ENCODE assay signal across 20 cellular contexts in the genomic region with DNA sequence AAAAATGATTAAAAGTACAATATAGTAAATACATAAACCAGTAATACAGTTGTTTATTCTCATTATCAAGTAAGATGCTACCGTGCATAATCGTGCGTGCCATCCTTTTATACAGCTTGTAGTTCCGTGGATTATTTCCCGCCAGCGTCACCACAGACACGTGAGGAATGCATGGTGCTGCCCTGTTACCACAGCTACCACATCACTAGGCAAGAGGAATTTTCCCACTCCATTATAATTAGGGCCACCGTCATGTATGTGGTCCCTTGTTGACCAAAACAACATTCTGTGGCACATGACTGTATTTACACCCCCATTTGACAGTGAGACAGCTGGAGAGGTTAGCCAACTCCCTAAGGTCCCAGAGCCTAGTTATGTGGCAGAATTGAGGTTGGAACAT. TPM values are rescaled to one million over a fixed set of nuclear protein-coding genes. Genes with fewer than 3 reads are reported as not detected.
DNase-seq lines count a peak whose midpoint lies in the region; ATAC-seq and TF ChIP-seq lines count a peak whose summit lies in the region.
"Had no signal": no experiment of that assay in that cellular context is flagged by ENCODE, and none has a peak within 500 bp of the region (broad histone marks: within the 10 kb centered on the region; RNA-seq: fewer than 3 reads in every experiment).

No MANE protein-coding gene starts in this region.

- POLR2A ChIA-PET in HCT116 (lab: Charles Lee), result interaction anchor here (1.0 to 1.6 kb wide), 3 partner anchors 143 to 306 kb away, joined by 3 to 6 read pairs (median 4); no protein-coding TSS in a partner anchor

- H3K27me3 ChIP-seq in HCT116 (ENCODE audit: insufficient read depth, low read length) (no peaks in the 10 kb centered on the region), spleen (replicated peaks in 1 of 7) (no peaks in the 10 kb centered on the region)
- H3K27me3 ChIP-seq: heart right ventricle, Peyer's patch, right atrium auricular region, SJSA1 had no signal

- CTCF ChIA-PET in HCT116 (lab: Charles Lee), result interaction anchor here (0.7 to 4.2 kb wide), 38 partner anchors 8 to 403 kb away, joined by 3 to 58 read pairs (median 6); partner anchors contain the start of gene KSR1

- H3K9me3 ChIP-seq in HCT116 (ENCODE audit: control insufficient read depth in 1 of 2, insufficient read depth in 1 of 2, low read depth in 1 of 2, low read length in 2 of 2) (no peaks in the 10 kb centered on the region), T-helper 17 cell (ENCODE audit: control insufficient read depth, low read length, poor library complexity, severe bottlenecking) (no peaks in the 10 kb centered on the region), spleen (no peaks in the 10 kb centered on the region)
- H3K9me3 ChIP-seq: heart right ventricle, Peyer's patch, right atrium auricular region, SJSA1 had no signal

- intact Hi-C loops in HCT116 (cut with micrococcal nuclease), result loop anchor here (2.0 kb wide), 3 partner anchors 32 to 364 kb away; no protein-coding TSS in a partner anchor
- intact Hi-C loops in spleen (cut with DNase I; ENCODE audit: low total_unique reads), result loop anchor here (5.0 kb wide), 2 partner anchors 248 to 363 kb away; no protein-coding TSS in a partner anchor

- RAD21 ChIA-PET in HCT116 (lab: Charles Lee; ENCODE audit: low non-redundant PET in 1 of 2, low total read pairs in 2 of 2, uncharacterized antibody in 2 of 2, unreplicated experiment in 2 of 2), result interaction anchor here (0.7 to 1.9 kb wide), 9 partner anchors 106 to 364 kb away, joined by 3 to 9 read pairs (median 5); no protein-coding TSS in a partner anchor

- no peak for TF ChIP-seq RAD21 in HCT116 (IDR thresholded peaks at IDR 0.05; ENCODE audit: low read depth)

- H3K4me1 Mint-ChIP-seq in T-helper 17 cell, result peaks cover 2% of the 10 kb centered on the region

- H3K4me2 ChIP-seq in HCT116 (ENCODE audit: low read length), result peak overlapping the region; percentile 42
- H3K4me2 ChIP-seq: KMS-11 had no signal

- no peaks in the 10 kb centered on the region for H3K79me2 ChIP-seq in HCT116 (ENCODE audit: insufficient read depth, low read length)

- H3K4me1 ChIP-seq in HCT116 (ENCODE audit: control insufficient read depth in 1 of 2, insufficient read depth in 2 of 2, low read length in 2 of 2), result peaks cover 12 to 16% of the 10 kb centered on the region in 2 experiments
- peaks cover 0 to 38% (median 23%) of the 10 kb centered on the region in 6 donors for H3K4me1 ChIP-seq in spleen
- H3K4me1 ChIP-seq: Peyer's patch, SJSA1 had no signal

- H3K4me3 Mint-ChIP-seq in T-helper 17 cell, result no peak overlapping the region
- H3K4me3 Mint-ChIP-seq: activated CD8-positive, alpha-beta memory T cell treated with anti-CD3 and anti-CD28 coated beads, Interleukin-2, amount 10 ng/mL, durations not matched to agents 7 days and 5 days; activated naive CD8-positive, alpha-beta T cell treated with anti-CD3 and anti-CD28 coated beads, Interleukin-2, amount 10 ng/mL, durations not matched to agents 7 days and 5 days; CD14-positive monocyte; effector memory CD8-positive, alpha-beta T cell; stimulated activated naive CD8-positive, alpha-beta T cell treated with anti-CD3 and anti-CD28 coated beads, Interleukin-15, amount 100 ng/mL, for 72 hours; T-cell; WTC11 had no signal

- no peaks in the 10 kb centered on the region for H4K20me1 ChIP-seq in HCT116 (ENCODE audit: insufficient read depth)

- no peak for TF ChIP-seq POLR2A in HCT116 (IDR thresholded peaks at IDR 0.05; ENCODE audit: borderline replicate concordance, extremely low read depth, insufficient read depth, insufficient read length)
- TF ChIP-seq POLR2A in spleen (IDR thresholded peaks at IDR 0.05), result no peak

- H3K27ac Mint-ChIP-seq in T-helper 17 cell, result peak overlapping the region; percentile 74
- H3K27ac Mint-ChIP-seq: T-cell, WTC11 had no signal

- no peaks in the 10 kb centered on the region for H3K27me3 Mint-ChIP-seq in T-helper 17 cell
- H3K27me3 Mint-ChIP-seq: activated CD8-positive, alpha-beta memory T cell treated with anti-CD3 and anti-CD28 coated beads, Interleukin-2, amount 10 ng/mL, durations not matched to agents 7 days and 5 days; activated naive CD8-positive, alpha-beta T cell treated with anti-CD3 and anti-CD28 coated beads, Interleukin-2, amount 10 ng/mL, durations not matched to agents 7 days and 5 days; effector memory CD8-positive, alpha-beta T cell; stimulated activated naive CD8-positive, alpha-beta T cell treated with anti-CD3 and anti-CD28 coated beads, Interleukin-15, amount 100 ng/mL, for 72 hours; T-cell had no signal

- no peak for TF ChIP-seq CTCF in HCT116 (IDR thresholded peaks at IDR 0.05 in 2 of 3, conservative IDR thresholded peaks at IDR 0.05 in 1 of 3; ENCODE audit: borderline replicate concordance in 1 of 3, insufficient read depth in 1 of 3, low read depth in 2 of 3, low read length in 2 of 3)
- TF ChIP-seq CTCF in spleen (IDR thresholded peaks at IDR 0.05 in 8 of 11, conservative IDR thresholded peaks at IDR 0.05 in 3 of 11), result no peak

- H3K9me2 ChIP-seq in HCT116 (ENCODE audit: insufficient read depth), result no peaks in the 10 kb centered on the region

- ATAC-seq in HCT116, result no peak
- no peak for ATAC-seq in T-helper 17 cell

- H3K27ac ChIP-seq in HCT116 (ENCODE audit: low read depth, low read length) (no peak overlapping the region), spleen (peak overlapping the region in 1 of 8 donors; percentile 9)
- H3K27ac ChIP-seq: heart right ventricle, KMS-11, Peyer's patch, right atrium auricular region, SJSA1 had no signal

- H2AFZ ChIP-seq in HCT116 (ENCODE audit: low read depth, low read length, poor library complexity, severe bottlenecking), result no peak overlapping the region

- H3K9ac ChIP-seq in HCT116 (ENCODE audit: low read length), result no peak overlapping the region
- H3K9ac ChIP-seq: KMS-11 had no signal

- peaks cover 2% of the 10 kb centered on the region for H3K36me3 Mint-ChIP-seq in T-helper 17 cell (ENCODE audit: low read depth)

- no TSS peak for BruUV-seq in HCT116 (replicated peaks; lab: Mats Ljungman, UMichigan)

- H3K36me3 ChIP-seq in HCT116 (ENCODE audit: control insufficient read depth in 1 of 2, insufficient read depth in 2 of 2, low read length in 2 of 2), result no peaks in the 10 kb centered on the region
- peaks cover 0 to 70% (median 34%) of the 10 kb centered on the region in 6 donors for H3K36me3 ChIP-seq in spleen

- no peak for DNase-seq in HCT116 (ENCODE audit: low read depth, low spot score)
- DNase-seq in T-helper 17 cell, result no peak
- peak; percentile 61 for DNase-seq in glomerular visceral epithelial cell (ENCODE audit: extremely low spot score)
- peak; percentile 7 for DNase-seq in spleen
- no peak for DNase-seq in SIG-M5 treated with dmso at 0.1 percent for 504 hours (lab: John Stamatoyannopoulos, UW; ENCODE audit: unreplicated experiment)
- DNase-seq in globus pallidus (ENCODE audit: low spot score), result no peak
- DNase-seq in RKO (ENCODE audit: low spot score), result no peak
- DNase-seq: activated naive CD8-positive, alpha-beta T cell treated with anti-CD3 and anti-CD28 coated beads, Interleukin-2, amount 10 ng/mL, durations not matched to agents 7 days and 5 days; NCI-H2081 treated with DMSO at 0.1 percent for 48 hours had no signal

- 91 to 95% (median 93%) methylated on average over 8 of the region's 8 CpGs for WGBS in spleen, 5 donors

- no peak overlapping the region for H3K4me3 ChIP-seq in HCT116 (replicated peaks in 1 of 2; ENCODE audit: low read depth in 1 of 2, low read length in 2 of 2)
- H3K4me3 ChIP-seq in spleen, result no peak overlapping the region
- H3K4me3 ChIP-seq: heart right ventricle, Peyer's patch, right atrium auricular region, SJSA1 had no signal

TF ChIP-seq in HCT116, 20 proteins besides CTCF, POLR2A, EP300 and RAD21 (continues in another document):
- TF ChIP-seq EZH2phosphoT487 (IDR thresholded peaks at IDR 0.05; ENCODE audit: borderline replicate concordance) (no peak), TCF7L2 (IDR thresholded peaks at IDR 0.05; ENCODE audit: borderline replicate concordance, extremely low read depth, insufficient read depth, insufficient read length) (no peak), ZBTB33 (IDR thresholded peaks at IDR 0.05; ENCODE audit: extremely low read depth, insufficient replicate concordance, low read length) (no peak), YY1 (IDR thresholded peaks at IDR 0.05; ENCODE audit: extremely low read depth, insufficient replicate concordance, low read depth, low read length) (no peak), CEBPB (IDR thresholded peaks at IDR 0.05; ENCODE audit: low read depth) (no peak), SIN3A (IDR thresholded peaks at IDR 0.05; ENCODE audit: low read depth) (no peak), ZNF274 (IDR thresholded peaks at IDR 0.05; ENCODE audit: low read depth, low read length) (no peak)

RNA-seq across cellular contexts. Expression of gene LGALS9, which starts 30.5 kb away (rescaled TPM):
- total RNA-seq in HCT116 (2021; ENCODE audit: unreplicated experiment), result 1.9 TPM
- polyA plus RNA-seq in HCT116 (2012), result 2.9 and 4.3 TPM in 2 replicates
- total RNA-seq in T-helper 17 cell, result 10 to 100 TPM; 64.7 to 66.3 TPM
- 100 to 1,000 TPM; 187 to 309 (median 252) TPM for total RNA-seq in spleen
- polyA plus RNA-seq in spleen, result 100 to 1,000 TPM; 162 to 202 (median 198) TPM

Comparison
In these comparisons a context has a peak if more than half of its experiments do, and no peak if none do; other contexts are left out.
1. DNase-seq: peak in glomerular visceral epithelial cell (single experiment) and spleen (single experiment); none in HCT116 (single experiment), T-helper 17 cell (0 of 3), SIG-M5 treated with dmso at 0.1 percent for 504 hours (single experiment), globus pallidus (single experiment) and RKO (single experiment).
2. RNA of gene LGALS9, which starts 30.5 kb away (total RNA-seq): 187 to 309 TPM in spleen and 64.7 to 66.3 TPM in T-helper 17 cell; 1.9 TPM in HCT116 (single experiment); every median in the first group is over 10 times any median in the second.